2 cellular contexts compared by ENCODE assay signal in the genomic region with DNA sequence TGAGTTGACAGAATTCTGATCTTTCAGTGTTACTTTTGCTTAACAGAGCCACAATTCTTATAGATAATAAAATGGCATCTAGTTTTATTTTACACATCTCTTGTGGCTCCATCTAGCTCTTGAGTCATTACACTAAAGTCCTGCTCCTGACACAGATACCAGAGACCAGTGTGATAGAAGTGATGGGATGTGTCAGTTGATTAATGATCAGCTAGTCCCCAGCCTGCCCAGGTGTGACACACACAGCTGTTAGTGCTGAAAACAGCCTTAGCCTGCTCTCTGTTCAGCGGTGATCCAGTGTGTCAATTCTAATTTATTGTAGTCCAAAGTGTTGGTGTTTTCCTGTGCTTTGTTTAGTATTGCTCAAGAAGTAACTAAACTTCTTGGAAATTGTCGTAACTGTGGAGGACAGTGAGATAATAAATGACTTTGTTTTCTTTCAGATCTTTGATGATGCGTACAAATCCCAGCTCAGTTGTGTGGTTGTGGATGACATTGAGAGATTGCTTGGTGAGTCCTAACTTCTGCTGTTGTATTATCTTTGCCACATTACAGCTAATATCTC.
TF ChIP-seq lines count a peak whose summit lies in the region.

No MANE protein-coding gene starts in this region.

TF ChIP-seq in SK-N-SH, 30 proteins besides CTCF, POLR2A, EP300 and RAD21 (continued from another document):
- TF ChIP-seq, protein P1, sequence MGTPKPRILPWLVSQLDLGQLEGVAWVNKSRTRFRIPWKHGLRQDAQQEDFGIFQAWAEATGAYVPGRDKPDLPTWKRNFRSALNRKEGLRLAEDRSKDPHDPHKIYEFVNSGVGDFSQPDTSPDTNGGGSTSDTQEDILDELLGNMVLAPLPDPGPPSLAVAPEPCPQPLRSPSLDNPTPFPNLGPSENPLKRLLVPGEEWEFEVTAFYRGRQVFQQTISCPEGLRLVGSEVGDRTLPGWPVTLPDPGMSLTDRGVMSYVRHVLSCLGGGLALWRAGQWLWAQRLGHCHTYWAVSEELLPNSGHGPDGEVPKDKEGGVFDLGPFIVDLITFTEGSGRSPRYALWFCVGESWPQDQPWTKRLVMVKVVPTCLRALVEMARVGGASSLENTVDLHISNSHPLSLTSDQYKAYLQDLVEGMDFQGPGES (IDR thresholded peaks at IDR 0.05; ENCODE audit: low read depth, low read length): no peak
- no peak for TF ChIP-seq SMC3 (IDR thresholded peaks at IDR 0.05; ENCODE audit: low read depth, low read length)
- TF ChIP-seq GATA2 (CRISPR knock-in tag; IDR thresholded peaks at IDR 0.05): no peak
- no peak for TF ChIP-seq FOSL2 (IDR thresholded peaks at IDR 0.05; ENCODE audit: borderline replicate concordance, low read depth)
- TF ChIP-seq TCF12 (IDR thresholded peaks at IDR 0.05): peak; percentile 40; the same call in 1 of the 2 replicates
- TF ChIP-seq FOXM1 (IDR thresholded peaks at IDR 0.05; ENCODE audit: low read depth): no peak
- TF ChIP-seq NRF1 (IDR thresholded peaks at IDR 0.05; ENCODE audit: low read depth, low read length): no peak
- TF ChIP-seq, protein P2, sequence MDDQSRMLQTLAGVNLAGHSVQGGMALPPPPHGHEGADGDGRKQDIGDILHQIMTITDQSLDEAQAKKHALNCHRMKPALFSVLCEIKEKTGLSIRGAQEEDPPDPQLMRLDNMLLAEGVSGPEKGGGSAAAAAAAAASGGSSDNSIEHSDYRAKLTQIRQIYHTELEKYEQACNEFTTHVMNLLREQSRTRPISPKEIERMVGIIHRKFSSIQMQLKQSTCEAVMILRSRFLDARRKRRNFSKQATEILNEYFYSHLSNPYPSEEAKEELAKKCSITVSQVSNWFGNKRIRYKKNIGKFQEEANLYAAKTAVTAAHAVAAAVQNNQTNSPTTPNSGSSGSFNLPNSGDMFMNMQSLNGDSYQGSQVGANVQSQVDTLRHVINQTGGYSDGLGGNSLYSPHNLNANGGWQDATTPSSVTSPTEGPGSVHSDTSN (IDR thresholded peaks at IDR 0.05): peak; percentile 27
- no peak for TF ChIP-seq POLR2AphosphoS5 (IDR thresholded peaks at IDR 0.05; ENCODE audit: low read depth, low read length)
- no peak for TF ChIP-seq NFIC (IDR thresholded peaks at IDR 0.05; ENCODE audit: borderline replicate concordance)
- TF ChIP-seq, protein P3, sequence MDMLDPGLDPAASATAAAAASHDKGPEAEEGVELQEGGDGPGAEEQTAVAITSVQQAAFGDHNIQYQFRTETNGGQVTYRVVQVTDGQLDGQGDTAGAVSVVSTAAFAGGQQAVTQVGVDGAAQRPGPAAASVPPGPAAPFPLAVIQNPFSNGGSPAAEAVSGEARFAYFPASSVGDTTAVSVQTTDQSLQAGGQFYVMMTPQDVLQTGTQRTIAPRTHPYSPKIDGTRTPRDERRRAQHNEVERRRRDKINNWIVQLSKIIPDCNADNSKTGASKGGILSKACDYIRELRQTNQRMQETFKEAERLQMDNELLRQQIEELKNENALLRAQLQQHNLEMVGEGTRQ (IDR thresholded peaks at IDR 0.05; ENCODE audit: borderline replicate concordance, low read depth, low read length): no peak
- no peak for TF ChIP-seq MEF2A (IDR thresholded peaks at IDR 0.05; ENCODE audit: borderline replicate concordance, low read depth)
- TF ChIP-seq, protein P4, sequence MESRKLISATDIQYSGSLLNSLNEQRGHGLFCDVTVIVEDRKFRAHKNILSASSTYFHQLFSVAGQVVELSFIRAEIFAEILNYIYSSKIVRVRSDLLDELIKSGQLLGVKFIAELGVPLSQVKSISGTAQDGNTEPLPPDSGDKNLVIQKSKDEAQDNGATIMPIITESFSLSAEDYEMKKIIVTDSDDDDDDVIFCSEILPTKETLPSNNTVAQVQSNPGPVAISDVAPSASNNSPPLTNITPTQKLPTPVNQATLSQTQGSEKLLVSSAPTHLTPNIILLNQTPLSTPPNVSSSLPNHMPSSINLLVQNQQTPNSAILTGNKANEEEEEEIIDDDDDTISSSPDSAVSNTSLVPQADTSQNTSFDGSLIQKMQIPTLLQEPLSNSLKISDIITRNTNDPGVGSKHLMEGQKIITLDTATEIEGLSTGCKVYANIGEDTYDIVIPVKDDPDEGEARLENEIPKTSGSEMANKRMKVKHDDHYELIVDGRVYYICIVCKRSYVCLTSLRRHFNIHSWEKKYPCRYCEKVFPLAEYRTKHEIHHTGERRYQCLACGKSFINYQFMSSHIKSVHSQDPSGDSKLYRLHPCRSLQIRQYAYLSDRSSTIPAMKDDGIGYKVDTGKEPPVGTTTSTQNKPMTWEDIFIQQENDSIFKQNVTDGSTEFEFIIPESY (IDR thresholded peaks at IDR 0.05; ENCODE audit: borderline replicate concordance, low read depth): no peak
- no peak for TF ChIP-seq FOXJ3 (CRISPR knock-in tag; IDR thresholded peaks at IDR 0.05)

TF ChIP-seq in SK-N-SH treated with all-trans-retinoic acid at 6 μM for 48 hours, 23 proteins besides CTCF, POLR2A, EP300 and RAD21:
- TF ChIP-seq, protein P5, sequence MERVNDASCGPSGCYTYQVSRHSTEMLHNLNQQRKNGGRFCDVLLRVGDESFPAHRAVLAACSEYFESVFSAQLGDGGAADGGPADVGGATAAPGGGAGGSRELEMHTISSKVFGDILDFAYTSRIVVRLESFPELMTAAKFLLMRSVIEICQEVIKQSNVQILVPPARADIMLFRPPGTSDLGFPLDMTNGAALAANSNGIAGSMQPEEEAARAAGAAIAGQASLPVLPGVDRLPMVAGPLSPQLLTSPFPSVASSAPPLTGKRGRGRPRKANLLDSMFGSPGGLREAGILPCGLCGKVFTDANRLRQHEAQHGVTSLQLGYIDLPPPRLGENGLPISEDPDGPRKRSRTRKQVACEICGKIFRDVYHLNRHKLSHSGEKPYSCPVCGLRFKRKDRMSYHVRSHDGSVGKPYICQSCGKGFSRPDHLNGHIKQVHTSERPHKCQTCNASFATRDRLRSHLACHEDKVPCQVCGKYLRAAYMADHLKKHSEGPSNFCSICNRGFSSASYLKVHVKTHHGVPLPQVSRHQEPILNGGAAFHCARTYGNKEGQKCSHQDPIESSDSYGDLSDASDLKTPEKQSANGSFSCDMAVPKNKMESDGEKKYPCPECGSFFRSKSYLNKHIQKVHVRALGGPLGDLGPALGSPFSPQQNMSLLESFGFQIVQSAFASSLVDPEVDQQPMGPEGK (CRISPR knock-in tag; IDR thresholded peaks at IDR 0.05; ENCODE audit: borderline replicate concordance): no peak
- TF ChIP-seq, protein P6, sequence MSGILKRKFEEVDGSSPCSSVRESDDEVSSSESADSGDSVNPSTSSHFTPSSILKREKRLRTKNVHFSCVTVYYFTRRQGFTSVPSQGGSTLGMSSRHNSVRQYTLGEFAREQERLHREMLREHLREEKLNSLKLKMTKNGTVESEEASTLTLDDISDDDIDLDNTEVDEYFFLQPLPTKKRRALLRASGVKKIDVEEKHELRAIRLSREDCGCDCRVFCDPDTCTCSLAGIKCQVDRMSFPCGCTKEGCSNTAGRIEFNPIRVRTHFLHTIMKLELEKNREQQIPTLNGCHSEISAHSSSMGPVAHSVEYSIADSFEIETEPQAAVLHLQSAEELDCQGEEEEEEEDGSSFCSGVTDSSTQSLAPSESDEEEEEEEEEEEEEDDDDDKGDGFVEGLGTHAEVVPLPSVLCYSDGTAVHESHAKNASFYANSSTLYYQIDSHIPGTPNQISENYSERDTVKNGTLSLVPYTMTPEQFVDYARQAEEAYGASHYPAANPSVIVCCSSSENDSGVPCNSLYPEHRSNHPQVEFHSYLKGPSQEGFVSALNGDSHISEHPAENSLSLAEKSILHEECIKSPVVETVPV (CRISPR knock-in tag; IDR thresholded peaks at IDR 0.05): no peak
- TF ChIP-seq BACH2 (CRISPR knock-in tag; IDR thresholded peaks at IDR 0.05; ENCODE audit: borderline replicate concordance) (no peak), ISL1 (CRISPR knock-in tag; IDR thresholded peaks at IDR 0.05) (no peak), TOX (CRISPR knock-in tag; IDR thresholded peaks at IDR 0.05; ENCODE audit: borderline replicate concordance) (no peak), ZC3H10 (CRISPR knock-in tag; IDR thresholded peaks at IDR 0.05) (no peak), ZNF70 (CRISPR knock-in tag; IDR thresholded peaks at IDR 0.05) (no peak), ZFP3 (CRISPR knock-in tag; IDR thresholded peaks at IDR 0.05) (no peak), ARNTL (CRISPR knock-in tag; IDR thresholded peaks at IDR 0.05; ENCODE audit: borderline replicate concordance, low read depth) (no peak), CSDC2 (CRISPR knock-in tag; IDR thresholded peaks at IDR 0.05) (no peak)
- TF ChIP-seq, protein P7, sequence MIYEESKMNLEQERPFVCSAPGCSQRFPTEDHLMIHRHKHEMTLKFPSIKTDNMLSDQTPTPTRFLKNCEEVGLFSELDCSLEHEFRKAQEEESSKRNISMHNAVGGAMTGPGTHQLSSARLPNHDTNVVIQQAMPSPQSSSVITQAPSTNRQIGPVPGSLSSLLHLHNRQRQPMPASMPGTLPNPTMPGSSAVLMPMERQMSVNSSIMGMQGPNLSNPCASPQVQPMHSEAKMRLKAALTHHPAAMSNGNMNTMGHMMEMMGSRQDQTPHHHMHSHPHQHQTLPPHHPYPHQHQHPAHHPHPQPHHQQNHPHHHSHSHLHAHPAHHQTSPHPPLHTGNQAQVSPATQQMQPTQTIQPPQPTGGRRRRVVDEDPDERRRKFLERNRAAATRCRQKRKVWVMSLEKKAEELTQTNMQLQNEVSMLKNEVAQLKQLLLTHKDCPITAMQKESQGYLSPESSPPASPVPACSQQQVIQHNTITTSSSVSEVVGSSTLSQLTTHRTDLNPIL (CRISPR knock-in tag; IDR thresholded peaks at IDR 0.05; ENCODE audit: low read depth): no peak
